Comparison of ENCODE assay signal across 22 cellular contexts in the genomic region with DNA sequence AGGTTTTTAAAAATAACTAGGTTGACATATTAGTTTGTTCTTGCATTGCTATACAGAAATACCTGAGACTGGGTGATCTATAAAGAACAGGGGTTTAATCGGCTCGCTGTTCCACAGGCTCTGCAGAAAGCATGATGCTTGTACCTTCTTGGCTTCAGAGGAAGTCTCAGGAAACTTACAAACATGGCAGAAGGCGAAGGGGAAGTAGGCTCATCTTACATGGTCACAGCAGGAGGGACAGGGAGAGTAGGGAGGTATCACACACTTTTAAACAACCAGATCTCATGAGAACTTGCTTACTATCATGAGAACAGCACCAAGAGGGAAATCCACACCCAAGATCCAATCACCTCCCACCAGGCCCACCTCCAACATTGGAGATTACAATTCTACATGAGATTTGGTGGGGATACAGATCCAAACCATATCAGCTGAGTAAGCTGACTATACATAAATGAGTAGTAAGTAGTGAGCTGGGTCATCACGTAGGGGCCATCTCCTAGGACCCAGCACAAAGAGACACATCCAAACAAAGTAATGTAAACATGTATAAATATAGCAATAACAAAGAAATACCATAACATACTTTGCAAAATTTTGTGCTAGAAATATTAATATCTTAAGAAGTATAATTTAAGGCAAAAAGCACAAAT. TPM values are rescaled to one million over a fixed set of nuclear protein-coding genes. Genes with fewer than 3 reads are reported as not detected.
"Had no signal": no experiment of that assay in that cellular context is flagged by ENCODE, and none has a peak within 500 bp of the region (broad histone marks: within the 10 kb centered on the region; RNA-seq: fewer than 3 reads in every experiment).

No MANE protein-coding gene starts in this region.

- H3K4me3 Mint-ChIP-seq: activated CD4-positive, alpha-beta memory T cell treated with anti-CD3 and anti-CD28 coated beads, Interleukin-2, amount 10 ng/mL, durations not matched to agents 7 days and 5 days had no signal

- ATAC-seq: mucosa of descending colon; naive thymus-derived CD4-positive, alpha-beta T cell had no signal

- DNase-seq: activated CD4-positive, alpha-beta memory T cell treated with anti-CD3 and anti-CD28 coated beads, Interleukin-2, amount 10 ng/mL, durations not matched to agents 7 days and 5 days; activated CD4-positive, CD25-positive, alpha-beta regulatory T cell treated with anti-CD3 and anti-CD28 coated beads, Interleukin-2, amount 50 U/mL, for 72 hours; activated CD8-positive, alpha-beta memory T cell treated with anti-CD3 and anti-CD28 coated beads, Interleukin-2, amount 50 U/mL, for 4 hours; cerebellar nuclear complex; effector memory CD4-positive, alpha-beta T cell; foreskin melanocyte; head of caudate nucleus; islet precursor cell; mucosa of descending colon; naive thymus-derived CD4-positive, alpha-beta T cell; ovary; sigmoid colon; spleen; stimulated activated CD4-positive, alpha-beta T cell treated with anti-CD3 and anti-CD28 coated beads, Interleukin-1b, Interleukin-23, amount 100 ng/mL, for 48 hours; substantia nigra; SW 1271; trophoblast cell had no signal

- H3K27ac Mint-ChIP-seq: activated CD4-positive, alpha-beta memory T cell treated with anti-CD3 and anti-CD28 coated beads, Interleukin-2, amount 10 ng/mL, durations not matched to agents 7 days and 5 days; activated T-helper 2 cell treated with anti-CD3 and anti-CD28 coated beads, Interferon-gamma antibody, Interleukin-2, Interleukin-4, amounts not matched to agents 10 μg/mL and 5 μg/mL and 100 μg/mL, durations not matched to agents 14 hours and 24 hours and 36 hours had no signal

RNA-seq across cellular contexts. Expression of gene SIRPG, which starts 31.4 kb away (rescaled TPM):
- total RNA-seq: ascending aorta, breast epithelium, pulmonary artery endothelial cell, SJSA1 had no signal
